Comparison of ENCODE assay signal across 8 cellular contexts in genomic region chr14:100271247-100271939, GRCh38. TPM values are rescaled to one million over a fixed set of nuclear protein-coding genes. Genes with fewer than 3 reads are reported as not detected.
A peak's percentile ranks its signal among the peaks of the same experiment; 100 is the strongest.
DNase-seq lines count a peak whose midpoint lies in the region; ATAC-seq, FAIRE-seq and TF ChIP-seq lines count a peak whose summit lies in the region.

No MANE protein-coding gene starts in this region.

- H3K4me3 Mint-ChIP-seq in CD4-positive, CD25-positive, alpha-beta regulatory T cell = no peak overlapping the region

- peak; percentile 29 to 58 (median 46) for TF ChIP-seq CTCF in adrenal gland (IDR thresholded peaks at IDR 0.05)

- no peaks in the 10 kb centered on the region for H3K27me3 Mint-ChIP-seq in CD4-positive, CD25-positive, alpha-beta regulatory T cell

- no peak overlapping the region for H3K27ac ChIP-seq in CD4-positive, CD25-positive, alpha-beta regulatory T cell (ENCODE audit: insufficient read depth, low read length, poor library complexity, severe bottlenecking)
- peak overlapping the region in 3 of 5 donors; percentile 27 to 51 (median 50) for H3K27ac ChIP-seq in adrenal gland

- H3K27ac Mint-ChIP-seq in CD4-positive, CD25-positive, alpha-beta regulatory T cell = no peak overlapping the region

- DNase-seq in CD4-positive, CD25-positive, alpha-beta regulatory T cell = peak in 2 of 3 donors; percentile 20 to 34
- no peak for DNase-seq in H54 (ENCODE audit: insufficient read length, low spot score)
- DNase-seq in adrenal gland = peak; percentile 43 to 77 (median 65)
- peak; percentile 71 for DNase-seq in left lobe of liver (ENCODE audit: low spot score)
- no peak for DNase-seq in NCI-H146 treated with DMSO at 0.1 percent for 48 hours (lab: John Stamatoyannopoulos, UW; ENCODE audit: unreplicated experiment)
- DNase-seq in T1000 (lab: John Stamatoyannopoulos, UW) = no peak
- no peak for DNase-seq in stimulated activated naive CD8-positive, alpha-beta T cell treated with anti-CD3 and anti-CD28 coated beads, Interleukin-15, Interleukin-2, amounts not matched to agents 100 U/mL and 50 U/mL, for 24 hours

- no peaks in the 10 kb centered on the region for H3K27me3 ChIP-seq in CD4-positive, CD25-positive, alpha-beta regulatory T cell (ENCODE audit: control insufficient read depth, insufficient read depth, low read length)
- H3K27me3 ChIP-seq in adrenal gland = no peaks in the 10 kb centered on the region

- H3K9me3 Mint-ChIP-seq in CD4-positive, CD25-positive, alpha-beta regulatory T cell = no peaks in the 10 kb centered on the region

- WGBS in adrenal gland, 4 donors = 59 to 65% (median 61%) methylated on average over 10 of the region's 10 CpGs

- no peak for ATAC-seq in CD4-positive, CD25-positive, alpha-beta regulatory T cell (ENCODE audit: low read depth in 2 of 2)
- ATAC-seq in left lobe of liver (peak; percentile 79), GM18868 (IDR thresholded peaks at IDR 0.05; ENCODE audit: unreplicated experiment) (no peak)
- ATAC-seq in stimulated activated naive CD8-positive, alpha-beta T cell treated with anti-CD3 and anti-CD28 coated beads, Interleukin-15, Interleukin-2, amounts not matched to agents 100 U/mL and 50 U/mL, for 24 hours = no peak

- peaks cover 24% of the 10 kb centered on the region for H3K36me3 ChIP-seq in CD4-positive, CD25-positive, alpha-beta regulatory T cell (ENCODE audit: control insufficient read depth, insufficient read depth, low read length)
- peaks cover 0 to 2% of the 10 kb centered on the region in 2 donors for H3K36me3 ChIP-seq in adrenal gland (replicated peaks in 1 of 2)

- peak; percentile 20 for FAIRE-seq in H54 (lab: Jason Lieb, UNC)

- H3K4me1 ChIP-seq in CD4-positive, CD25-positive, alpha-beta regulatory T cell (ENCODE audit: control insufficient read depth, insufficient read depth, low read length, poor library complexity, severe bottlenecking) = peaks cover 24% of the 10 kb centered on the region
- H3K4me1 ChIP-seq in adrenal gland (replicated peaks in 1 of 2) = peaks cover 20 to 43% of the 10 kb centered on the region in 2 donors

- no peaks in the 10 kb centered on the region for H3K9me3 ChIP-seq in CD4-positive, CD25-positive, alpha-beta regulatory T cell (ENCODE audit: control insufficient read depth in 2 of 2, low read length in 2 of 2)
- H3K9me3 ChIP-seq in adrenal gland (replicated peaks in 1 of 3) = no peaks in the 10 kb centered on the region

- H3K4me3 ChIP-seq in CD4-positive, CD25-positive, alpha-beta regulatory T cell (ENCODE audit: low read depth, low read length) = no peak overlapping the region
- H3K4me3 ChIP-seq in adrenal gland = no peak overlapping the region

- intact Hi-C loops in adrenal gland (cut with DNase I) = no loop called here

- peaks cover 32 to 73% (median 54%) of the 10 kb centered on the region in 4 donors for H3K4me1 Mint-ChIP-seq in CD4-positive, CD25-positive, alpha-beta regulatory T cell

- H3K36me3 Mint-ChIP-seq in CD4-positive, CD25-positive, alpha-beta regulatory T cell = peaks cover 6% of the 10 kb centered on the region

- TF ChIP-seq POLR2A in H54 (IDR thresholded peaks at IDR 0.05; ENCODE audit: low read depth, low read length) (no peak), adrenal gland (IDR thresholded peaks at IDR 0.05) (no peak)

RNA-seq across cellular contexts. Expression of gene YY1, which starts 32.4 kb away (rescaled TPM):
- 79.4 TPM for total RNA-seq in CD4-positive, CD25-positive, alpha-beta regulatory T cell
- 10 to 100 TPM; 16.4 to 21.9 (median 19.0) TPM for polyA plus RNA-seq in CD4-positive, CD25-positive, alpha-beta regulatory T cell
- 10 to 100 TPM; 44.3 to 79.7 (median 57.4) TPM for total RNA-seq in adrenal gland
- 10 to 100 TPM; 20.1 to 57.3 (median 32.7) TPM for polyA plus RNA-seq in adrenal gland
- 34.2 TPM for total RNA-seq in left lobe of liver

RNA-seq across cellular contexts. Expression of gene SLC25A29, which starts 34.9 kb away (rescaled TPM):
- total RNA-seq in CD4-positive, CD25-positive, alpha-beta regulatory T cell = 5.3 TPM
- 1 to 10 TPM in 3 of 4 donors, under 1 TPM in 1; 0.69 to 7.9 (median 1.8) TPM for polyA plus RNA-seq in CD4-positive, CD25-positive, alpha-beta regulatory T cell
- total RNA-seq in adrenal gland (100 to 1,000 TPM in 2 of 8 donors, 10 to 100 TPM in 6; 34.4 to 118 (median 88.4) TPM), left lobe of liver (34.1 TPM)
- polyA plus RNA-seq in adrenal gland = 100 to 1,000 TPM in 2 of 3 donors, 1 to 10 TPM in 1; 9.0 to 277 (median 150) TPM

RNA-seq across cellular contexts. Expression of gene SLC25A47, which starts 51.7 kb away (rescaled TPM):
- not detected for total RNA-seq in CD4-positive, CD25-positive, alpha-beta regulatory T cell
- polyA plus RNA-seq in CD4-positive, CD25-positive, alpha-beta regulatory T cell = not detected
- total RNA-seq in adrenal gland (under 1 TPM in 1 of 8 donors, not detected in 7; 0.14 TPM), left lobe of liver (191 TPM)
- under 1 TPM in 1 of 3 donors, not detected in 2; 0.07 TPM for polyA plus RNA-seq in adrenal gland

Comparison
In these comparisons a context has a peak if more than half of its experiments do, and no peak if none do; other contexts are left out.
1. DNase-seq: peak in CD4-positive, CD25-positive, alpha-beta regulatory T cell (2 of 3), adrenal gland (7 of 7) and left lobe of liver (single experiment); none in H54 (single experiment), NCI-H146 treated with DMSO at 0.1 percent for 48 hours (single experiment), T1000 (single experiment) and stimulated activated naive CD8-positive, alpha-beta T cell treated with anti-CD3 and anti-CD28 coated beads, Interleukin-15, Interleukin-2, amounts not matched to agents 100 U/mL and 50 U/mL, for 24 hours (single experiment).
2. RNA of gene SLC25A47, which starts 51.7 kb away (total RNA-seq): 191 TPM in left lobe of liver (single experiment); not detected in CD4-positive, CD25-positive, alpha-beta regulatory T cell (single experiment) and 0.14 TPM in adrenal gland; every median in the first group is over 100 times any median in the second.